9 cellular contexts compared by ENCODE assay signal in the genomic region with DNA sequence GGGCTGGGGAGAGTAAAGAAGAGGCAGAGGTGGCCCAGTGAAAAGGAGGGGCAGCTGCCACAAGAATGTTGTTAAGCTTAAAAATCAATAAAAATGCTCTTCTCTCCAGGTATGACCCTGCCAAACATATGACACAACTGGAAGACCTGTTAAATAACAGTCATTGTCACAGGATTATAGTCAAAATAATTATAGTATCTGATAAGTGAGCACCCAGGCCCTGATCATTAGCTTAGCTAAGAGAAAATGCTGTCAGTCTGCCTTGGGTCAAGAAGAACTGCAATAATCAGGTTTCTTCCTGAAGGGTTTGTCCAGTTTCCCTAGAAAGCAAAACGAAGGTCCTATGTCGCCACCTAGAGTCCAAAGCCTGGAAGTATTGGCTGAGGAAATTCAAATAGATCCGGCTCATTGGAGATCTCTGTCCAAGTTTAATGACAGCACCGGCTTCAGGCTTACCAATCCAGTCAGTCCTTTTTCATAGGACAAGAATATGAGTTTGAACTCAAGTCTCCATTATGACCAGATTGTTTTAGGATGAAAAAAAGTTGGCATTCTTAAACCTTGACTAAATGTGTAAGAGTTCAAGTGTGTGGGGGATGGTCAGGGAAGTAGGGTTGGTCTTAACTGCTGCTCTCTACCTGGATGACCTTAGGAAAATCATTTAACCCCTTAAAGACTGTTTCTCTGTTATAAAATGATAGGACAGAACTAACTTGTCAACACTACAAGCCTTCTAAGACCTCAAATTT. TPM values are rescaled to one million over a fixed set of nuclear protein-coding genes. Genes with fewer than 3 reads are reported as not detected.
DNase-seq lines count a peak whose midpoint lies in the region; ATAC-seq and TF ChIP-seq lines count a peak whose summit lies in the region.
"Had no signal": no experiment of that assay in that cellular context is flagged by ENCODE, and none has a peak within 500 bp of the region (broad histone marks: within the 10 kb centered on the region; RNA-seq: fewer than 3 reads in every experiment).

No MANE protein-coding gene starts in this region.

- no peak overlapping the region for H3K27ac ChIP-seq in endodermal cell (ENCODE audit: low read depth, low read length)
- H3K27ac ChIP-seq in vagina, result no peak overlapping the region

- TF ChIP-seq CTCF in AG04449 (IDR thresholded peaks at IDR 0.05; ENCODE audit: insufficient read depth, low read length, missing control alignments), result peak; percentile 77
- TF ChIP-seq CTCF in GM12872 (IDR thresholded peaks at IDR 0.05; ENCODE audit: insufficient read depth, low read depth, low read length), result peak; percentile 86
- peak; percentile 84 for TF ChIP-seq CTCF in endodermal cell (conservative IDR thresholded peaks at IDR 0.05)
- peak in 1 of 3 experiments; percentile 62 for TF ChIP-seq CTCF in vagina (IDR thresholded peaks at IDR 0.05)

- TF ChIP-seq POLR2A in vagina (IDR thresholded peaks at IDR 0.05), result no peak

- no peaks in the 10 kb centered on the region for H3K9me3 Mint-ChIP-seq in endodermal cell
- H3K9me3 Mint-ChIP-seq: memory B cell had no signal

- CTCF ChIA-PET in AG04449 (lab: Yijun Ruan, JAX), result interaction anchor here (0.8 to 4.9 kb wide), 12 partner anchors 8 to 546 kb away, joined by 3 to 46 read pairs (median 5); no protein-coding TSS in a partner anchor

- H3K4me1 Mint-ChIP-seq in endodermal cell, result peaks cover 35% of the 10 kb centered on the region
- H3K4me1 Mint-ChIP-seq: memory B cell had no signal

- H3K9ac ChIP-seq in endodermal cell (ENCODE audit: extremely low read depth, low read length, poor library complexity, severe bottlenecking), result no peak overlapping the region

- intact Hi-C loops in vagina (cut with DNase I), result no loop called here

- no peaks in the 10 kb centered on the region for H3K36me3 ChIP-seq in endodermal cell (ENCODE audit: control insufficient read depth, insufficient read depth, low read length)
- no peaks in the 10 kb centered on the region for H3K36me3 ChIP-seq in vagina

- 0 to 2% methylated on average over 4 of the region's 4 CpGs for WGBS in endodermal cell (ENCODE audit: insufficient coverage in 1 of 2, insufficient read length in 1 of 2), 2 experiments

- peaks cover 6% of the 10 kb centered on the region for H3K4me1 ChIP-seq in endodermal cell (ENCODE audit: control insufficient read depth, insufficient read depth, low read length)
- H3K4me1 ChIP-seq in vagina, result no peaks in the 10 kb centered on the region

- POLR2A ChIA-PET in AG04449 (lab: Yijun Ruan, JAX), result no interaction called here

- DNase-seq in AG04449 (ENCODE audit: low read depth, low spot score) (peak; percentile 10), NCI-H1417 treated with DMSO at 0.1 percent for 48 hours (lab: John Stamatoyannopoulos, UW) (peak; percentile 58), SK-N-DZ (ENCODE audit: low spot score) (peak; percentile 61), endodermal cell (peak; percentile 89), midbrain (lab: John Stamatoyannopoulos, UW) (peak; percentile 79), vagina (ENCODE audit: extremely low spot score in 2 of 2) (no peak)

- H3K27me3 ChIP-seq in endodermal cell (ENCODE audit: control insufficient read depth, insufficient read depth, low read length, poor library complexity, severe bottlenecking), result peaks cover 69% of the 10 kb centered on the region
- H3K27me3 ChIP-seq in vagina, result no peaks in the 10 kb centered on the region

- peaks cover 74% of the 10 kb centered on the region for H3K27me3 Mint-ChIP-seq in endodermal cell (ENCODE audit: insufficient read depth)

- peak; percentile 85 for ATAC-seq in HG02870 (IDR thresholded peaks at IDR 0.05; ENCODE audit: unreplicated experiment)

- H3K4me3 Mint-ChIP-seq in endodermal cell, result no peak overlapping the region
- H3K4me3 Mint-ChIP-seq: memory B cell had no signal

- H3K4me3 ChIP-seq in AG04449 (ENCODE audit: low read depth, low read length) (no peak overlapping the region), endodermal cell (ENCODE audit: low read length) (no peak overlapping the region), vagina (no peak overlapping the region)

- H3K27ac Mint-ChIP-seq in endodermal cell, result no peak overlapping the region
- H3K27ac Mint-ChIP-seq: memory B cell had no signal

- no peaks in the 10 kb centered on the region for H3K36me3 Mint-ChIP-seq in endodermal cell (ENCODE audit: low read depth)
- H3K36me3 Mint-ChIP-seq: memory B cell had no signal

- H3K9me3 ChIP-seq in endodermal cell (ENCODE audit: control insufficient read depth, low read length), result no peaks in the 10 kb centered on the region
- H3K9me3 ChIP-seq in vagina, result no peaks in the 10 kb centered on the region

RNA-seq across cellular contexts. Expression of a gene that starts 22.5 kb away (rescaled TPM):
- polyA plus RNA-seq in SK-N-DZ (2014; cell fraction: cytosol; rRNA removed), result not detected in 2 replicates
- not detected in 2 replicates for polyA plus RNA-seq in SK-N-DZ (2014; cell fraction: nucleus; rRNA removed)
- total RNA-seq in endodermal cell (under 1 TPM in 1 of 2 donors, not detected in 1; 0.77 TPM), vagina (not detected)
- polyA plus RNA-seq in endodermal cell (2013, experiment 1 of 2), result 0.18 TPM
- polyA plus RNA-seq in endodermal cell (2013, experiment 2 of 2), result not detected

RNA-seq across cellular contexts. Expression of a gene that starts 56.7 kb away (rescaled TPM):
- not detected in 2 replicates for polyA plus RNA-seq in SK-N-DZ (2014; cell fraction: cytosol; rRNA removed)
- polyA plus RNA-seq in SK-N-DZ (2014; cell fraction: nucleus; rRNA removed), result not detected in 2 replicates
- total RNA-seq in endodermal cell (under 1 TPM; 0.22 to 0.35 TPM), vagina (1.5 TPM)
- 0.28 TPM for polyA plus RNA-seq in endodermal cell (2013, experiment 1 of 2)
- polyA plus RNA-seq in endodermal cell (2013, experiment 2 of 2), result 0.33 TPM

Comparison
In these comparisons a context has a peak if more than half of its experiments do, and no peak if none do; other contexts are left out.
1. DNase-seq: peak in AG04449 (single experiment), NCI-H1417 treated with DMSO at 0.1 percent for 48 hours (single experiment), SK-N-DZ (single experiment), endodermal cell (single experiment) and midbrain (single experiment); none in vagina (0 of 2).